ENCODE assay signal across 9 cellular contexts in the genomic region with DNA sequence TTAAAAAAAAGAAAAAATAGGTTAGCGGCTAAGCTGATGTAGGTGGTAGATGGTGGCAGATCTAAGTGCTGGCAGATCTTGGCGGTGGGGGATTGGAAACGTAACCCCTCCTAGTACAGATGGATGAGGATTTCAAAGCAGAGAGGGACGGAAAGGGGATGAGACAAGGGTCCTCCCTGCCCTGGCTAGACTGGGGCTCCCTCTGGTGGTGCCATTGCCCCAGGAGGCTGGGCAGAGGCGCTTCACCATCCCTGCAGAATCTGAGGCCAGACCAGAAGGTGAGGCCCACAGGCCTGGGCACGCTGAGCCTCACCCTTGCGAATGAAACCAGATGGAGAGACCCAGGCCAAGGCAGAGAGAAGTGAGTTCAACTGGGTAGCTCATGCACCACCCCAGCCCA. TPM values are rescaled to one million over a fixed set of nuclear protein-coding genes. Genes with fewer than 3 reads are reported as not detected.
DNase-seq lines count a peak whose midpoint lies in the region; ATAC-seq and TF ChIP-seq lines count a peak whose summit lies in the region.
"Had no signal": no experiment of that assay in that cellular context is flagged by ENCODE, and none has a peak within 500 bp of the region (broad histone marks: within the 10 kb centered on the region; RNA-seq: fewer than 3 reads in every experiment).

No MANE protein-coding gene starts in this region.

- TF ChIP-seq POLR2A in body of pancreas (IDR thresholded peaks at IDR 0.05): no peak

- H3K27ac ChIP-seq in body of pancreas (no peak overlapping the region), ascending aorta (no peak overlapping the region)

- peak; percentile 61 for TF ChIP-seq CTCF in GM06990 (IDR thresholded peaks at IDR 0.05; ENCODE audit: insufficient read depth, low read length, poor library complexity, severe bottlenecking)
- TF ChIP-seq CTCF in fibroblast of pulmonary artery (IDR thresholded peaks at IDR 0.05; ENCODE audit: low read length, missing control alignments): peak; percentile 51
- peak in 1 of 7 experiments; percentile 21 for TF ChIP-seq CTCF in body of pancreas (IDR thresholded peaks at IDR 0.05)
- TF ChIP-seq CTCF in ascending aorta (IDR thresholded peaks at IDR 0.05): no peak

- peak; percentile 32 for DNase-seq in AG08396 (ENCODE audit: low spot score)
- DNase-seq in GM06990 (ENCODE audit: extremely low read depth, insufficient read length): no peak
- peak; percentile 46 for DNase-seq in OCI-M1 (lab: John Stamatoyannopoulos, UW)
- peak; percentile 10 for DNase-seq in fibroblast of pulmonary artery (ENCODE audit: low read depth)
- DNase-seq in body of pancreas: no peak
- DNase-seq in amniotic stem cell (lab: John Stamatoyannopoulos, UW): no peak
- no peak for DNase-seq in ascending aorta (ENCODE audit: low spot score in 2 of 2)
- DNase-seq: NCI-H526 treated with DMSO at 0.1 percent for 48 hours had no signal

- no peak for ATAC-seq in body of pancreas
- no peak for ATAC-seq in GM21515 (IDR thresholded peaks at IDR 0.05; ENCODE audit: unreplicated experiment)

- H3K36me3 ChIP-seq in GM06990 (ENCODE audit: control insufficient read depth, insufficient read depth, low read length) (no peaks in the 10 kb centered on the region), body of pancreas (replicated peaks in 1 of 2; ENCODE audit: insufficient read depth in 1 of 2, low read depth in 2 of 2) (no peaks in the 10 kb centered on the region), ascending aorta (no peaks in the 10 kb centered on the region)

- intact Hi-C loops in body of pancreas (cut with DNase I) (loop anchor here (5.0 to 10.0 kb wide), 2 partner anchors 204 to 502 kb away; partner anchors contain the start of gene SNRPE), ascending aorta (cut with DNase I) (loop anchor here (10.0 kb wide), 1 partner anchor 502 kb away; the partner anchor contains the start of gene SNRPE)

- H3K4me1 ChIP-seq in body of pancreas (peaks cover 17% of the 10 kb centered on the region), ascending aorta (peaks cover 2 to 4% of the 10 kb centered on the region in 2 donors)

- no peak overlapping the region for H3K4me3 ChIP-seq in GM06990 (replicated peaks; ENCODE audit: low read depth, low read length)
- no peak overlapping the region for H3K4me3 ChIP-seq in fibroblast of pulmonary artery (replicated peaks; ENCODE audit: low read depth, low read length)
- no peak overlapping the region for H3K4me3 ChIP-seq in body of pancreas
- H3K4me3 ChIP-seq in ascending aorta: no peak overlapping the region

- H3K9me3 ChIP-seq in body of pancreas: no peaks in the 10 kb centered on the region
- H3K9me3 ChIP-seq in ascending aorta: no peaks in the 10 kb centered on the region

- WGBS in body of pancreas, 2 donors: 89 to 95% methylated on average over 6 to 7 of the region's 7 CpGs

- H3K27me3 ChIP-seq in GM06990 (replicated peaks; ENCODE audit: control insufficient read depth, insufficient read depth, low read length) (no peaks in the 10 kb centered on the region; the same call in none of the 2 replicates), body of pancreas (no peaks in the 10 kb centered on the region), ascending aorta (no peaks in the 10 kb centered on the region)

RNA-seq across cellular contexts. Expression of gene PLEKHA6, which starts 7.0 kb away (rescaled TPM):
- total RNA-seq in body of pancreas (10 to 100 TPM; 10.9 to 20.4 TPM), ascending aorta (4.9 TPM)

RNA-seq across cellular contexts. Expression of gene PPP1R15B, which starts 44.9 kb away (rescaled TPM):
- total RNA-seq in body of pancreas (10 to 100 TPM; 32.9 to 34.3 TPM), ascending aorta (36.1 TPM)

Comparison
In these comparisons a context has a peak if more than half of its experiments do, and no peak if none do; other contexts are left out.
1. DNase-seq: peak in AG08396 (single experiment), OCI-M1 (single experiment) and fibroblast of pulmonary artery (single experiment); none in GM06990 (single experiment), body of pancreas (0 of 4), amniotic stem cell (single experiment) and ascending aorta (0 of 2).
2. CTCF ChIP-seq: peak in GM06990 (single experiment) and fibroblast of pulmonary artery (single experiment); none in ascending aorta (0 of 3).